In the genomic region with DNA sequence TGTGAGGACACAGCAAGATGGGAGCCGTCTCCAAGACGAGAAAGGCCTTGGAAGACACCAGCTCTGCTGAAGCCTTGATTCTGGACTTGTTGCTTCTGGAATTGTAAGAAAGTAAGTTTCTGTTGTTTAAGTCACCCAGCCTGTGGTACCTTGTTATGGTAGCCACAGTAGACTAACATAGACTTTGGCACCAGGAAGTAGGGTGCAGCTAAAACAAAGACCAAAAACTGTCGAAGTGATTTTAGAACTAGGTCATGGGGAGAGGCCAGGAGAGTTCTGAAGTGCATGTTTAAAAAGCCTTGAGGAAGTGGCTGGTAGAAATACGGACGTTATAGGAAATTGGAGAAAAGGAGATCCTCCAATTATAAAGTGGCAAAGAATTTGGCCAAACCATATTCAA, we compare ENCODE assay signal across 21 cellular contexts. TPM values are rescaled to one million over a fixed set of nuclear protein-coding genes. Genes with fewer than 3 reads are reported as not detected.
DNase-seq lines count a peak whose midpoint lies in the region; ATAC-seq and TF ChIP-seq lines count a peak whose summit lies in the region.
"Had no signal": no experiment of that assay in that cellular context is flagged by ENCODE, and none has a peak within 500 bp of the region (broad histone marks: within the 10 kb centered on the region; RNA-seq: fewer than 3 reads in every experiment).

No MANE protein-coding gene starts in this region.

- H3K9me3 ChIP-seq in mucosa of rectum (ENCODE audit: control insufficient read depth in 2 of 2, low read length in 2 of 2) (no peaks in the 10 kb centered on the region), transverse colon (no peaks in the 10 kb centered on the region), T-helper 17 cell (ENCODE audit: control insufficient read depth, low read length, poor library complexity, severe bottlenecking) (no peaks in the 10 kb centered on the region)

- no peaks in the 10 kb centered on the region for H3K9me3 Mint-ChIP-seq in activated naive CD8-positive, alpha-beta T cell (ENCODE audit: low read depth)
- H3K9me3 Mint-ChIP-seq in activated naive CD8-positive, alpha-beta T cell treated with anti-CD3 and anti-CD28 coated beads, Interleukin-2, amount 50 U/mL, for 24 hours = no peaks in the 10 kb centered on the region
- no peaks in the 10 kb centered on the region for H3K9me3 Mint-ChIP-seq in dendritic cell treated with granulocyte-macrophage colony-stimulating factor and Interleukin-4, amounts not matched to agents 40 ng/mL and 50 ng/mL, for 4 days
- H3K9me3 Mint-ChIP-seq: CD4-positive, alpha-beta T cell; GM23338; HFFc6 had no signal

- WGBS in transverse colon (ENCODE audit: low coverage in 1 of 2), 2 donors = 35 to 49% methylated on average over 5 of the region's 5 CpGs

- TF ChIP-seq POLR2A in transverse colon (IDR thresholded peaks at IDR 0.05) = no peak

- no peak for DNase-seq in activated naive CD8-positive, alpha-beta T cell treated with anti-CD3 and anti-CD28 coated beads, Interleukin-2, amount 50 U/mL, for 24 hours
- no peak for DNase-seq in transverse colon
- DNase-seq in DMS53 treated with DMSO at 0.1 percent for 48 hours (lab: John Stamatoyannopoulos, UW; ENCODE audit: unreplicated experiment) = no peak
- no peak for DNase-seq in NCI-H187 treated with DMSO at 0.1 percent for 48 hours (lab: John Stamatoyannopoulos, UW)
- no peak for DNase-seq in T-helper 17 cell
- DNase-seq: AML-193; CD4-positive, alpha-beta T cell; DMS153; DMS79 treated with DMSO at 0.1 percent for 48 hours; GF-D8; H7; HFFc6; IMR-90 had no signal

- H3K4me1 Mint-ChIP-seq in activated naive CD8-positive, alpha-beta T cell (ENCODE audit: low read depth) = peaks cover 1% of the 10 kb centered on the region
- no peaks in the 10 kb centered on the region for H3K4me1 Mint-ChIP-seq in activated naive CD8-positive, alpha-beta T cell treated with anti-CD3 and anti-CD28 coated beads, Interleukin-2, amount 50 U/mL, for 24 hours
- H3K4me1 Mint-ChIP-seq in dendritic cell treated with granulocyte-macrophage colony-stimulating factor and Interleukin-4, amounts not matched to agents 40 ng/mL and 50 ng/mL, for 4 days (ENCODE audit: low read depth) = peaks cover 14% of the 10 kb centered on the region
- peaks cover 2% of the 10 kb centered on the region for H3K4me1 Mint-ChIP-seq in T-helper 17 cell

- H3K4me1 ChIP-seq in mucosa of rectum (ENCODE audit: control insufficient read depth in 2 of 2, insufficient read depth in 2 of 2, low read length in 2 of 2) = peaks cover 4 to 16% of the 10 kb centered on the region in 2 donors
- peaks cover 0 to 19% (median 9%) of the 10 kb centered on the region in 4 donors for H3K4me1 ChIP-seq in transverse colon
- H3K4me1 ChIP-seq: A549 had no signal

- no peak overlapping the region for H3K9ac ChIP-seq in mucosa of rectum (ENCODE audit: low read depth in 1 of 2, low read length in 2 of 2)

- peak overlapping the region; percentile 41 for H3K27ac Mint-ChIP-seq in activated naive CD8-positive, alpha-beta T cell
- no peak overlapping the region for H3K27ac Mint-ChIP-seq in activated naive CD8-positive, alpha-beta T cell treated with anti-CD3 and anti-CD28 coated beads, Interleukin-2, amount 50 U/mL, for 24 hours
- peak overlapping the region; percentile 41 for H3K27ac Mint-ChIP-seq in dendritic cell treated with granulocyte-macrophage colony-stimulating factor and Interleukin-4, amounts not matched to agents 40 ng/mL and 50 ng/mL, for 4 days
- no peak overlapping the region for H3K27ac Mint-ChIP-seq in T-helper 17 cell
- H3K27ac Mint-ChIP-seq: CD4-positive, alpha-beta T cell; GM23338; HFFc6 had no signal

- TF ChIP-seq CTCF in transverse colon (IDR thresholded peaks at IDR 0.05) = no peak

- H3K27ac ChIP-seq in mucosa of rectum (ENCODE audit: low read depth in 2 of 2, low read length in 2 of 2) (peak overlapping the region; percentile 71), transverse colon (peak overlapping the region; percentile 44 to 68 (median 58))
- H3K27ac ChIP-seq: 22Rv1, A549, C4-2B had no signal

- intact Hi-C loops in dendritic cell treated with granulocyte-macrophage colony-stimulating factor and Interleukin-4, amounts not matched to agents 40 ng/mL and 50 ng/mL, for 4 days (cut with micrococcal nuclease) = no loop called here
- intact Hi-C loops in transverse colon (cut with DNase I; ENCODE audit: low total_unique reads) = no loop called here

- no peak for TF ChIP-seq EP300 in transverse colon (IDR thresholded peaks at IDR 0.05; ENCODE audit: low read depth)

- in situ Hi-C loops in transverse colon (cut with MboI; ENCODE audit: low pct_ligation_motif_present in 1 of 4, low pct_unique_long_range_greater_than_20kb in 1 of 4, low sequenced_read_pairs in 3 of 4) = no loop called here

- H3K4me3 Mint-ChIP-seq in activated naive CD8-positive, alpha-beta T cell = no peak overlapping the region
- no peak overlapping the region for H3K4me3 Mint-ChIP-seq in activated naive CD8-positive, alpha-beta T cell treated with anti-CD3 and anti-CD28 coated beads, Interleukin-2, amount 50 U/mL, for 24 hours
- H3K4me3 Mint-ChIP-seq in dendritic cell treated with granulocyte-macrophage colony-stimulating factor and Interleukin-4, amounts not matched to agents 40 ng/mL and 50 ng/mL, for 4 days = no peak overlapping the region
- no peak overlapping the region for H3K4me3 Mint-ChIP-seq in T-helper 17 cell
- H3K4me3 Mint-ChIP-seq: CD4-positive, alpha-beta T cell; GM23338; HFFc6 had no signal

- H3K27me3 ChIP-seq in mucosa of rectum (ENCODE audit: control insufficient read depth in 2 of 2, insufficient read depth in 2 of 2, low read length in 2 of 2) = no peaks in the 10 kb centered on the region
- no peaks in the 10 kb centered on the region for H3K27me3 ChIP-seq in transverse colon

- H3K27me3 Mint-ChIP-seq in activated naive CD8-positive, alpha-beta T cell = no peaks in the 10 kb centered on the region
- no peaks in the 10 kb centered on the region for H3K27me3 Mint-ChIP-seq in activated naive CD8-positive, alpha-beta T cell treated with anti-CD3 and anti-CD28 coated beads, Interleukin-2, amount 50 U/mL, for 24 hours
- H3K27me3 Mint-ChIP-seq in dendritic cell treated with granulocyte-macrophage colony-stimulating factor and Interleukin-4, amounts not matched to agents 40 ng/mL and 50 ng/mL, for 4 days = no peaks in the 10 kb centered on the region
- H3K27me3 Mint-ChIP-seq in T-helper 17 cell = no peaks in the 10 kb centered on the region
- H3K27me3 Mint-ChIP-seq: CD4-positive, alpha-beta T cell had no signal

- H3K4me3 ChIP-seq in mucosa of rectum (ENCODE audit: low read length in 2 of 2) (no peak overlapping the region), transverse colon (no peak overlapping the region)
- H3K4me3 ChIP-seq: A549, GM23338 had no signal

- ATAC-seq in activated naive CD8-positive, alpha-beta T cell treated with anti-CD3 and anti-CD28 coated beads, Interleukin-2, amount 50 U/mL, for 24 hours = no peak
- no peak for ATAC-seq in T-helper 17 cell
- ATAC-seq: A549, GM23338, HCT116 had no signal

- H3K36me3 Mint-ChIP-seq in activated naive CD8-positive, alpha-beta T cell = peaks cover 23% of the 10 kb centered on the region
- peaks cover 42% of the 10 kb centered on the region for H3K36me3 Mint-ChIP-seq in activated naive CD8-positive, alpha-beta T cell treated with anti-CD3 and anti-CD28 coated beads, Interleukin-2, amount 50 U/mL, for 24 hours (ENCODE audit: low read depth)
- peaks cover 89% of the 10 kb centered on the region for H3K36me3 Mint-ChIP-seq in dendritic cell treated with granulocyte-macrophage colony-stimulating factor and Interleukin-4, amounts not matched to agents 40 ng/mL and 50 ng/mL, for 4 days (ENCODE audit: low read depth)
- peaks cover 10% of the 10 kb centered on the region for H3K36me3 Mint-ChIP-seq in T-helper 17 cell (ENCODE audit: low read depth)

- H3K36me3 ChIP-seq in mucosa of rectum (ENCODE audit: control insufficient read depth in 2 of 2, insufficient read depth in 2 of 2, low read length in 2 of 2) (peaks cover 13 to 40% of the 10 kb centered on the region in 2 donors), transverse colon (peaks cover 0 to 8% (median 2%) of the 10 kb centered on the region in 4 donors)

RNA-seq across cellular contexts. Expression of a gene that starts 28.5 kb away (rescaled TPM):
- total RNA-seq in transverse colon (10 to 100 TPM; 12.4 to 35.8 (median 28.7) TPM), T-helper 17 cell (1 to 10 TPM; 5.4 to 8.1 TPM)

RNA-seq across cellular contexts. Expression of a gene that starts 47.3 kb away (rescaled TPM):
- not detected for total RNA-seq in transverse colon
- not detected for total RNA-seq in T-helper 17 cell
- total RNA-seq: CD4-positive, alpha-beta T cell; GM23338; H7; HFFc6; IMR-90 had no signal

Comparison
In these comparisons a context has a peak if more than half of its experiments do, and no peak if none do; other contexts are left out.
1. H3K27ac Mint-ChIP-seq: peak in activated naive CD8-positive, alpha-beta T cell (single experiment) and dendritic cell treated with granulocyte-macrophage colony-stimulating factor and Interleukin-4, amounts not matched to agents 40 ng/mL and 50 ng/mL, for 4 days (single experiment); none in activated naive CD8-positive, alpha-beta T cell treated with anti-CD3 and anti-CD28 coated beads, Interleukin-2, amount 50 U/mL, for 24 hours (single experiment) and T-helper 17 cell (single experiment).